Comparison of ENCODE assay signal across 16 cellular contexts in genomic region chr6:142867355-142867801, GRCh38.
A peak's percentile ranks its signal among the peaks of the same experiment; 100 is the strongest.
DNase-seq lines count a peak whose midpoint lies in the region; ATAC-seq and TF ChIP-seq lines count a peak whose summit lies in the region.
"Had no signal": no experiment of that assay in that cellular context is flagged by ENCODE, and none has a peak within 500 bp of the region (broad histone marks: within the 10 kb centered on the region; RNA-seq: fewer than 3 reads in every experiment).

No MANE protein-coding gene starts in this region.

- no peak overlapping the region for H3K27ac ChIP-seq in thoracic aorta
- H3K27ac ChIP-seq: SK-N-MC, uterus had no signal

- peaks cover 17% of the 10 kb centered on the region for H3K36me3 Mint-ChIP-seq in activated naive CD4-positive, alpha-beta T cell treated with anti-CD3 and anti-CD28 coated beads, Interleukin-2, amount 50 U/mL, for 24 hours
- H3K36me3 Mint-ChIP-seq in activated T-helper 1 cell treated with anti-CD3 and anti-CD28 coated beads, Interleukin-12 subunit alpha, Interleukin-12 subunit beta, Interleukin-2, Interleukin-4 antibody, amounts not matched to agents 30 ng/mL and 10 ng/mL and 1 ng/mL, durations not matched to agents 14 hours and 24 hours and 36 hours (ENCODE audit: low read depth) = peaks cover 15% of the 10 kb centered on the region

- no peaks in the 10 kb centered on the region for H3K36me3 ChIP-seq in thoracic aorta
- H3K36me3 ChIP-seq: uterus had no signal

- H3K27ac Mint-ChIP-seq in activated naive CD4-positive, alpha-beta T cell treated with anti-CD3 and anti-CD28 coated beads, Interleukin-2, amount 50 U/mL, for 24 hours = peak overlapping the region; percentile 69
- H3K27ac Mint-ChIP-seq in activated T-helper 1 cell treated with anti-CD3 and anti-CD28 coated beads, Interleukin-12 subunit alpha, Interleukin-12 subunit beta, Interleukin-2, Interleukin-4 antibody, amounts not matched to agents 30 ng/mL and 10 ng/mL and 1 ng/mL, durations not matched to agents 14 hours and 24 hours and 36 hours = peak overlapping the region; percentile 40

- no peaks in the 10 kb centered on the region for H3K9me3 ChIP-seq in thoracic aorta
- H3K9me3 ChIP-seq: uterus had no signal

- H3K9me3 Mint-ChIP-seq in activated naive CD4-positive, alpha-beta T cell treated with anti-CD3 and anti-CD28 coated beads, Interleukin-2, amount 50 U/mL, for 24 hours = no peaks in the 10 kb centered on the region
- no peaks in the 10 kb centered on the region for H3K9me3 Mint-ChIP-seq in activated T-helper 1 cell treated with anti-CD3 and anti-CD28 coated beads, Interleukin-12 subunit alpha, Interleukin-12 subunit beta, Interleukin-2, Interleukin-4 antibody, amounts not matched to agents 30 ng/mL and 10 ng/mL and 1 ng/mL, durations not matched to agents 14 hours and 24 hours and 36 hours

- no peak for TF ChIP-seq CTCF in thoracic aorta (IDR thresholded peaks at IDR 0.05)

- no peaks in the 10 kb centered on the region for H3K27me3 Mint-ChIP-seq in activated naive CD4-positive, alpha-beta T cell treated with anti-CD3 and anti-CD28 coated beads, Interleukin-2, amount 50 U/mL, for 24 hours
- H3K27me3 Mint-ChIP-seq in activated T-helper 1 cell treated with anti-CD3 and anti-CD28 coated beads, Interleukin-12 subunit alpha, Interleukin-12 subunit beta, Interleukin-2, Interleukin-4 antibody, amounts not matched to agents 30 ng/mL and 10 ng/mL and 1 ng/mL, durations not matched to agents 14 hours and 24 hours and 36 hours (ENCODE audit: insufficient read depth) = no peaks in the 10 kb centered on the region

- peak overlapping the region; percentile 33 for H3K4me3 ChIP-seq in thoracic aorta
- H3K4me3 ChIP-seq: SK-N-MC, uterus had no signal

- H3K4me1 ChIP-seq in thoracic aorta (ENCODE audit: control insufficient read depth in 1 of 2, low read depth in 2 of 2) = peaks cover 29 to 32% of the 10 kb centered on the region in 2 donors

- H3K4me3 Mint-ChIP-seq in activated naive CD4-positive, alpha-beta T cell treated with anti-CD3 and anti-CD28 coated beads, Interleukin-2, amount 50 U/mL, for 24 hours = peak overlapping the region; percentile 76
- H3K4me3 Mint-ChIP-seq in activated T-helper 1 cell treated with anti-CD3 and anti-CD28 coated beads, Interleukin-12 subunit alpha, Interleukin-12 subunit beta, Interleukin-2, Interleukin-4 antibody, amounts not matched to agents 30 ng/mL and 10 ng/mL and 1 ng/mL, durations not matched to agents 14 hours and 24 hours and 36 hours = no peak overlapping the region

- H3K4me1 Mint-ChIP-seq in activated naive CD4-positive, alpha-beta T cell treated with anti-CD3 and anti-CD28 coated beads, Interleukin-2, amount 50 U/mL, for 24 hours = peaks cover 89% of the 10 kb centered on the region
- peaks cover 65% of the 10 kb centered on the region for H3K4me1 Mint-ChIP-seq in activated T-helper 1 cell treated with anti-CD3 and anti-CD28 coated beads, Interleukin-12 subunit alpha, Interleukin-12 subunit beta, Interleukin-2, Interleukin-4 antibody, amounts not matched to agents 30 ng/mL and 10 ng/mL and 1 ng/mL, durations not matched to agents 14 hours and 24 hours and 36 hours (ENCODE audit: low read depth)

- no peak for ATAC-seq in thoracic aorta (ENCODE audit: insufficient number of reproducible peaks, low FRiP score, low read depth)
- ATAC-seq in GM18909 (IDR thresholded peaks at IDR 0.05; ENCODE audit: poor library complexity, unreplicated experiment) = no peak

- intact Hi-C loops in activated T-helper 1 cell treated with anti-CD3 and anti-CD28 coated beads, Interleukin-12 subunit alpha, Interleukin-12 subunit beta, Interleukin-2, Interleukin-4 antibody, amounts not matched to agents 30 ng/mL and 10 ng/mL and 1 ng/mL, durations not matched to agents 14 hours and 24 hours and 36 hours (cut with micrococcal nuclease) = loop anchor here (1.0 kb wide), 1 partner anchor 10 kb away; no protein-coding TSS in a partner anchor

- no peaks in the 10 kb centered on the region for H3K27me3 ChIP-seq in thoracic aorta (replicated peaks; ENCODE audit: insufficient read depth)
- H3K27me3 ChIP-seq: uterus had no signal

- DNase-seq in activated naive CD4-positive, alpha-beta T cell treated with Interleukin-2 at 50 U/mL for 16 hours = no peak
- DNase-seq in activated T-helper 1 cell treated with anti-CD3 and anti-CD28 coated beads, Interleukin-12 subunit alpha, Interleukin-12 subunit beta, Interleukin-2, Interleukin-4 antibody, amounts not matched to agents 30 ng/mL and 10 ng/mL and 1 ng/mL, durations not matched to agents 14 hours and 24 hours and 36 hours (ENCODE audit: low spot score) = no peak
- peak; percentile 71 for DNase-seq in iris pigment epithelial cell (ENCODE audit: low read depth)
- DNase-seq in thoracic aorta (ENCODE audit: low spot score) = no peak
- no peak for DNase-seq in stimulated activated CD4-positive, alpha-beta T cell treated with anti-CD3 and anti-CD28 coated beads, Interleukin-4, amount 100 ng/mL, for 4 hours
- DNase-seq in AG08395 (ENCODE audit: low spot score) = no peak
- DNase-seq: activated CD4-positive, CD25-positive, alpha-beta regulatory T cell; activated gamma-delta T cell treated with Interleukin-2 at 50 U/mL for 16 hours; EL; NCI-H1694 treated with DMSO at 0.1 percent for 48 hours; NCI-H774; stimulated activated CD4-positive, alpha-beta T cell treated with anti-CD3 and anti-CD28 coated beads, Interleukin-12 subunit alpha, Interleukin-12 subunit beta, amount 100 ng/mL, for 4 hours; uterus had no signal
